1 cellular context compared by ENCODE assay signal in the genomic region with DNA sequence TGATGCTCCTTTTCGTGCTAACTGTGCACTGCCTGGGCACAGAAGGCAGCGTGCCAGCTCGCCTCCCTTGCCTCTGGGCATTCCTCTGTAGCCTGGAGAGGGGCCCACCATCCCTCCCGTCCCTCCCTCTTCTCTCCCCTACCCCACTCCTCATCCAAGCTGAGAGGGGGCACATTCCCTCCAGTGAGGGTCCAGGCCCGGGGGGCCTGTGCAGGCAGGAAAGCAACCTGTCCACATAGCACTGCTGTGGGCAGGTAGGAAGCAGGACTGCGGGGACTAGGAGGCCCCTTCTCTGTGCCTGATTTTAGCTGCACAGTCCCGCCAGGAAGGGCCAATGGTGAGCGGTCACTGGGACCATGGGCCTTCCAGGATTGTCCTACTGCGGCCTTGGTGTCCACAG.
TF ChIP-seq lines count a peak whose summit lies in the region.

No MANE protein-coding gene starts in this region.

TF ChIP-seq in HepG2, 621 proteins besides CTCF, POLR2A, EP300 and RAD21:
- no peak for TF ChIP-seq SIN3A (IDR thresholded peaks at IDR 0.05; ENCODE audit: borderline replicate concordance, low read depth, low read length)
- TF ChIP-seq, protein P1, sequence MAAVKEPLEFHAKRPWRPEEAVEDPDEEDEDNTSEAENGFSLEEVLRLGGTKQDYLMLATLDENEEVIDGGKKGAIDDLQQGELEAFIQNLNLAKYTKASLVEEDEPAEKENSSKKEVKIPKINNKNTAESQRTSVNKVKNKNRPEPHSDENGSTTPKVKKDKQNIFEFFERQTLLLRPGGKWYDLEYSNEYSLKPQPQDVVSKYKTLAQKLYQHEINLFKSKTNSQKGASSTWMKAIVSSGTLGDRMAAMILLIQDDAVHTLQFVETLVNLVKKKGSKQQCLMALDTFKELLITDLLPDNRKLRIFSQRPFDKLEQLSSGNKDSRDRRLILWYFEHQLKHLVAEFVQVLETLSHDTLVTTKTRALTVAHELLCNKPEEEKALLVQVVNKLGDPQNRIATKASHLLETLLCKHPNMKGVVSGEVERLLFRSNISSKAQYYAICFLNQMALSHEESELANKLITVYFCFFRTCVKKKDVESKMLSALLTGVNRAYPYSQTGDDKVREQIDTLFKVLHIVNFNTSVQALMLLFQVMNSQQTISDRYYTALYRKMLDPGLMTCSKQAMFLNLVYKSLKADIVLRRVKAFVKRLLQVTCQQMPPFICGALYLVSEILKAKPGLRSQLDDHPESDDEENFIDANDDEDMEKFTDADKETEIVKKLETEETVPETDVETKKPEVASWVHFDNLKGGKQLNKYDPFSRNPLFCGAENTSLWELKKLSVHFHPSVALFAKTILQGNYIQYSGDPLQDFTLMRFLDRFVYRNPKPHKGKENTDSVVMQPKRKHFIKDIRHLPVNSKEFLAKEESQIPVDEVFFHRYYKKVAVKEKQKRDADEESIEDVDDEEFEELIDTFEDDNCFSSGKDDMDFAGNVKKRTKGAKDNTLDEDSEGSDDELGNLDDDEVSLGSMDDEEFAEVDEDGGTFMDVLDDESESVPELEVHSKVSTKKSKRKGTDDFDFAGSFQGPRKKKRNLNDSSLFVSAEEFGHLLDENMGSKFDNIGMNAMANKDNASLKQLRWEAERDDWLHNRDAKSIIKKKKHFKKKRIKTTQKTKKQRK (IDR thresholded peaks at IDR 0.05; ENCODE audit: low read length), result no peak
- TF ChIP-seq, protein P2, sequence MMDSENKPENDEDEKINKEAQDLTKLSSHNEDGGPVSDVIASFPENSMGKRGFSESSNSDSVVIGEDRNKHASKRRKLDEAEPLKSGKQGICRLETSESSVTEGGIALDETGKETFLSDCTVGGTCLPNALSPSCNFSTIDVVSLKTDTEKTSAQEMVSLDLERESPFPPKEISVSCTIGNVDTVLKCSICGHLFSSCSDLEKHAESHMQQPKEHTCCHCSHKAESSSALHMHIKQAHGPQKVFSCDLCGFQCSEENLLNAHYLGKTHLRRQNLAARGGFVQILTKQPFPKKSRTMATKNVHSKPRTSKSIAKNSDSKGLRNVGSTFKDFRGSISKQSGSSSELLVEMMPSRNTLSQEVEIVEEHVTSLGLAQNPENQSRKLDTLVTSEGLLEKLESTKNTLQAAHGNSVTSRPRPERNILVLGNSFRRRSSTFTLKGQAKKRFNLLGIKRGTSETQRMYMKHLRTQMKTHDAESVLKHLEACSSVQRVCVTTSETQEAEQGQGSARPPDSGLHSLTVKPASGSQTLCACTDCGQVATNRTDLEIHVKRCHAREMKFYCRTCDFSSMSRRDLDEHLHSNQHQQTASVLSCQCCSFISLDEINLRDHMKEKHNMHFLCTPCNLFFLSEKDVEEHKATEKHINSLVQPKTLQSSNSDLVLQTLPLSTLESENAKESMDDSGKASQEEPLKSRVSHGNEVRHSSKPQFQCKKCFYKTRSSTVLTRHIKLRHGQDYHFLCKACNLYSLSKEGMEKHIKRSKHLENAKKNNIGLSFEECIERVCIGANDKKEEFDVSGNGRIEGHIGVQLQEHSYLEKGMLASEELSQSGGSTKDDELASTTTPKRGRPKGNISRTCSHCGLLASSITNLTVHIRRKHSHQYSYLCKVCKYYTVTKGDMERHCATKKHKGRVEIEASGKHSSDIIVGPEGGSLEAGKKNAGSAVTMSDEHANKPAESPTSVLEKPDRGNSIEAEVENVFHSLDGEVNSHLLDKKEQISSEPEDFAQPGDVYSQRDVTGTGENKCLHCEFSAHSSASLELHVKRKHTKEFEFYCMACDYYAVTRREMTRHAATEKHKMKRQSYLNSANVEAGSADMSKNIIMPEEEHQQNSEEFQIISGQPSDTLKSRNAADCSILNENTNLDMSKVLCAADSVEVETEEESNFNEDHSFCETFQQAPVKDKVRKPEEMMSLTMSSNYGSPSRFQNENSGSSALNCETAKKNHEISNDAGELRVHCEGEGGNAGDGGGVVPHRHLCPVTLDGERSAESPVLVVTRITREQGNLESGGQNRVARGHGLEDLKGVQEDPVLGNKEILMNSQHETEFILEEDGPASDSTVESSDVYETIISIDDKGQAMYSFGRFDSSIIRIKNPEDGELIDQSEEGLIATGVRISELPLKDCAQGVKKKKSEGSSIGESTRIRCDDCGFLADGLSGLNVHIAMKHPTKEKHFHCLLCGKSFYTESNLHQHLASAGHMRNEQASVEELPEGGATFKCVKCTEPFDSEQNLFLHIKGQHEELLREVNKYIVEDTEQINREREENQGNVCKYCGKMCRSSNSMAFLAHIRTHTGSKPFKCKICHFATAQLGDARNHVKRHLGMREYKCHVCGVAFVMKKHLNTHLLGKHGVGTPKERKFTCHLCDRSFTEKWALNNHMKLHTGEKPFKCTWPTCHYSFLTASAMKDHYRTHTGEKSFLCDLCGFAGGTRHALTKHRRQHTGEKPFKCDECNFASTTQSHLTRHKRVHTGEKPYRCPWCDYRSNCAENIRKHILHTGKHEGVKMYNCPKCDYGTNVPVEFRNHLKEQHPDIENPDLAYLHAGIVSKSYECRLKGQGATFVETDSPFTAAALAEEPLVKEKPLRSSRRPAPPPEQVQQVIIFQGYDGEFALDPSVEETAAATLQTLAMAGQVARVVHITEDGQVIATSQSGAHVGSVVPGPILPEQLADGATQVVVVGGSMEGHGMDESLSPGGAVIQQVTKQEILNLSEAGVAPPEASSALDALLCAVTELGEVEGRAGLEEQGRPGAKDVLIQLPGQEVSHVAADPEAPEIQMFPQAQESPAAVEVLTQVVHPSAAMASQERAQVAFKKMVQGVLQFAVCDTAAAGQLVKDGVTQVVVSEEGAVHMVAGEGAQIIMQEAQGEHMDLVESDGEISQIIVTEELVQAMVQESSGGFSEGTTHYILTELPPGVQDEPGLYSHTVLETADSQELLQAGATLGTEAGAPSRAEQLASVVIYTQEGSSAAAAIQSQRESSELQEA (CRISPR knock-in tag; IDR thresholded peaks at IDR 0.05; ENCODE audit: not compliant biosample characterization), result no peak
- no peak for TF ChIP-seq ZNF496 (CRISPR knock-in tag; IDR thresholded peaks at IDR 0.05; ENCODE audit: insufficient replicate concordance)
- TF ChIP-seq ZNF792 (CRISPR knock-in tag; IDR thresholded peaks at IDR 0.05), result no peak
- TF ChIP-seq ZNF446 (CRISPR knock-in tag; IDR thresholded peaks at IDR 0.05), result no peak
- no peak for TF ChIP-seq POGZ (CRISPR knock-in tag; IDR thresholded peaks at IDR 0.05)
- TF ChIP-seq FUBP1 (CRISPR knock-in tag; IDR thresholded peaks at IDR 0.05; ENCODE audit: borderline replicate concordance), result no peak
- TF ChIP-seq ZNF670 (CRISPR knock-in tag; IDR thresholded peaks at IDR 0.05; ENCODE audit: borderline replicate concordance), result no peak
- TF ChIP-seq ZNF367 (CRISPR knock-in tag; IDR thresholded peaks at IDR 0.05; ENCODE audit: borderline replicate concordance), result no peak
